8 cellular contexts compared by ENCODE assay signal in the genomic region with DNA sequence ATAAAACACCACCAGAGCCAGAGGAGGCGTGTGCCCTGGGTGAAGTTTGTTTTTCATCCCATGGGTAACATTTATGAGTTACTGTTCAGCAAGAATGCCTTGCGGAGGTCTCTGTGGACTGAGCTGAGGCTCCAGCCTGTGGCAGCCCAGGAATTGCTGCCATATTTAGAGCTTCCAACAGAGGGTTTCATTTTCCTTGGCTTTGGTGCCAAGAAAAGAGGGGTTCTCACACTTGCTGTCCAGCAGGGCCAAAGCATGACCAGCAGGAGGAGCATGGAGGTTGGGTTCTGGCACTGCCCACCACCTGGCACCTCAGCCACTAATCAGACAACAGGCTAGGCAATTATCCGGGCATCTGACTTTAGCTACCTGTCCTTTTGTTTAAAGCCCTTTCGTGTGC. TPM values are rescaled to one million over a fixed set of nuclear protein-coding genes. Genes with fewer than 3 reads are reported as not detected.
DNase-seq lines count a peak whose midpoint lies in the region; ATAC-seq, FAIRE-seq and TF ChIP-seq lines count a peak whose summit lies in the region.
"Had no signal": no experiment of that assay in that cellular context is flagged by ENCODE, and none has a peak within 500 bp of the region (broad histone marks: within the 10 kb centered on the region; RNA-seq: fewer than 3 reads in every experiment).

No MANE protein-coding gene starts in this region.

- no peaks in the 10 kb centered on the region for H3K9me1 ChIP-seq in K562 (ENCODE audit: control insufficient read depth, insufficient read depth, low read length)

- POLR2A ChIA-PET in K562 (lab: Yijun Ruan, JAX): no interaction called here

- peak; percentile 17 to 39 (median 37); a peak in 2 of 6 replicates for TF ChIP-seq CTCF in K562 (IDR thresholded peaks at IDR 0.05 in 2 of 3, conservative IDR thresholded peaks at IDR 0.05 in 1 of 3; ENCODE audit: insufficient read depth in 2 of 3, low read depth in 1 of 3, low read length in 3 of 3)
- peak; percentile 16 for TF ChIP-seq CTCF in kidney (IDR thresholded peaks at IDR 0.05; ENCODE audit: borderline replicate concordance, extremely low read depth, insufficient read depth)
- peak in 2 of 6 experiments; percentile 4 to 28 for TF ChIP-seq CTCF in thyroid gland (IDR thresholded peaks at IDR 0.05)

- TF ChIP-seq EP300 in K562 (IDR thresholded peaks at IDR 0.05; ENCODE audit: low read length): no peak

- DNase-seq in HT1080 (ENCODE audit: low read depth) (peak; percentile 36), K562 (ENCODE audit: extremely low read depth in 1 of 4, low spot score in 3 of 4) (no peak), kidney (no peak), thyroid gland (no peak), T-helper 1 cell (no peak), NCI-H2029 treated with DMSO at 0.1 percent for 48 hours (lab: John Stamatoyannopoulos, UW) (no peak)
- no peak for DNase-seq in activated effector memory CD4-positive, alpha-beta T cell treated with Interleukin-2 at 50 U/mL for 16 hours
- DNase-seq: NCI-H1092 had no signal

- H3K4me3 ChIP-seq in K562 (no peak overlapping the region), kidney (ENCODE audit: low read length in 2 of 2) (peak overlapping the region in 1 of 2 donors; percentile 53), thyroid gland (replicated peaks in 1 of 3) (no peak overlapping the region)

- H3K36me3 ChIP-seq in K562 (ENCODE audit: control insufficient read depth, insufficient read depth, low read length): no peaks in the 10 kb centered on the region
- H3K36me3 ChIP-seq in kidney (ENCODE audit: control insufficient read depth in 1 of 2, insufficient read depth in 2 of 2, low read length in 2 of 2): no peaks in the 10 kb centered on the region
- no peaks in the 10 kb centered on the region for H3K36me3 ChIP-seq in thyroid gland

- no peaks in the 10 kb centered on the region for H3K79me2 ChIP-seq in K562 (ENCODE audit: control insufficient read depth, insufficient read depth, low read length)

- intact Hi-C loops in K562 (cut with micrococcal nuclease): no loop called here
- intact Hi-C loops in kidney (cut with DNase I): no loop called here
- intact Hi-C loops in thyroid gland (cut with DNase I): no loop called here

- BruUV-seq in K562 (replicated peaks; lab: Mats Ljungman, UMichigan): no TSS peak

- no peak for ATAC-seq in K562

- H3K27me3 ChIP-seq in K562 (ENCODE audit: control insufficient read depth in 2 of 2, insufficient read depth in 2 of 2, low read length in 2 of 2) (no peaks in the 10 kb centered on the region), thyroid gland (no peaks in the 10 kb centered on the region)

- no peak overlapping the region for H3K27ac ChIP-seq in K562 (ENCODE audit: extremely low read depth, low read depth, low read length)
- H3K27ac ChIP-seq in kidney (ENCODE audit: low read depth in 2 of 2, low read length in 2 of 2): peak overlapping the region; percentile 75 to 85
- peak overlapping the region in 2 of 3 donors; percentile 68 to 75 for H3K27ac ChIP-seq in thyroid gland

- H2AFZ ChIP-seq in K562 (ENCODE audit: low read depth, low read length): no peak overlapping the region

- H4K20me1 ChIP-seq in K562 (replicated peaks; ENCODE audit: control insufficient read depth, insufficient read depth, low read length): no peaks in the 10 kb centered on the region

- CTCF ChIA-PET in K562 (lab: Yijun Ruan, JAX; ENCODE audit: low intra/inter-chr PET ratio): no interaction called here

- TF ChIP-seq RAD21 in K562 (CRISPR knock-in tag; conservative IDR thresholded peaks at IDR 0.05 in 1 of 2, IDR thresholded peaks at IDR 0.05 in 1 of 2): 0 out of 4 replicates have a peak, but pooled peaks of 1 of the 2 experiments have one; percentile 6

- TF ChIP-seq POLR2A in K562 (conservative IDR thresholded peaks at IDR 0.05) (no peak), thyroid gland (IDR thresholded peaks at IDR 0.05) (no peak)

- no peak overlapping the region for H3K4me2 ChIP-seq in K562 (ENCODE audit: insufficient read depth, low read length)

- H3K4me1 ChIP-seq in K562 (replicated peaks in 1 of 2; ENCODE audit: control insufficient read depth in 2 of 2, insufficient read depth in 2 of 2, low read length in 2 of 2): peaks cover 12 to 17% of the 10 kb centered on the region in 2 experiments
- H3K4me1 ChIP-seq in kidney (ENCODE audit: control insufficient read depth in 1 of 2, insufficient read depth in 1 of 2, low read depth in 1 of 2, low read length in 2 of 2): peaks cover 80 to 81% of the 10 kb centered on the region in 2 donors
- H3K4me1 ChIP-seq in thyroid gland: peaks cover 74 to 83% of the 10 kb centered on the region in 2 donors

- WGBS in K562 (ENCODE audit: insufficient coverage, low coverage, missing lambda C conversion rate): 76% methylated on average over 4 of the region's 4 CpGs
- WGBS in thyroid gland, 2 donors: 83 to 88% methylated on average over 4 of the region's 4 CpGs

- H3K9me3 ChIP-seq in K562 (replicated peaks; ENCODE audit: control insufficient read depth, insufficient read depth, low read depth, low read length) (no peaks in the 10 kb centered on the region), kidney (ENCODE audit: control insufficient read depth in 1 of 2, low read length in 2 of 2) (no peaks in the 10 kb centered on the region), thyroid gland (no peaks in the 10 kb centered on the region)

- FAIRE-seq in K562 (lab: Jason Lieb, UNC) (no peak), kidney (lab: Jason Lieb, UNC) (no peak)

- H3K9ac ChIP-seq in K562 (ENCODE audit: insufficient read depth in 1 of 2, low read depth in 2 of 2, low read length in 2 of 2) (no peak overlapping the region), kidney (ENCODE audit: low read length in 2 of 2) (peak overlapping the region in 1 of 2 donors; percentile 62)

- in situ Hi-C loops in K562 (cut with MboI): no loop called here

TF ChIP-seq in K562, 482 proteins besides CTCF, POLR2A, EP300 and RAD21 (continues in another document):
- TF ChIP-seq CSDE1 (IDR thresholded peaks at IDR 0.05) (no peak), ZNF717 (CRISPR knock-in tag; IDR thresholded peaks at IDR 0.05) (no peak), TARDBP (IDR thresholded peaks at IDR 0.05) (no peak), EWSR1 (IDR thresholded peaks at IDR 0.05; ENCODE audit: borderline replicate concordance, low read depth, partially characterized antibody) (no peak), KDM5B (IDR thresholded peaks at IDR 0.05; ENCODE audit: insufficient replicate concordance, low read depth, low read length) (no peak), BRD9 (IDR thresholded peaks at IDR 0.05; ENCODE audit: low read depth, partially characterized antibody) (no peak), CBX3 (IDR thresholded peaks at IDR 0.05; ENCODE audit: borderline replicate concordance in 1 of 2, low read length in 2 of 2) (no peak), NBN (IDR thresholded peaks at IDR 0.05; ENCODE audit: low read depth) (no peak), TEAD4 (IDR thresholded peaks at IDR 0.05; ENCODE audit: low read length) (no peak), TEAD4 (CRISPR knock-in tag; IDR thresholded peaks at IDR 0.05; ENCODE audit: borderline replicate concordance) (no peak), TBL1XR1 (IDR thresholded peaks at IDR 0.05; ENCODE audit: low read length in 2 of 2) (no peak), ZNF274 (IDR thresholded peaks at IDR 0.05; ENCODE audit: borderline replicate concordance, low read depth, low read length) (no peak), NR0B1 (IDR thresholded peaks at IDR 0.05; ENCODE audit: partially characterized antibody) (no peak)
- TF ChIP-seq, protein P1, sequence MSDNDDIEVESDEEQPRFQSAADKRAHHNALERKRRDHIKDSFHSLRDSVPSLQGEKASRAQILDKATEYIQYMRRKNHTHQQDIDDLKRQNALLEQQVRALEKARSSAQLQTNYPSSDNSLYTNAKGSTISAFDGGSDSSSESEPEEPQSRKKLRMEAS (CRISPR knock-in tag; IDR thresholded peaks at IDR 0.05): no peak

RNA-seq across cellular contexts. Expression of gene EPAS1, which starts 36.7 kb away (rescaled TPM):
- 21.8 and 25.8 TPM in 2 replicates for total RNA-seq in HT1080 (2014; rRNA removed; shearing (Covaris generic))
- 25.3 and 30.2 TPM in 2 replicates for polyA plus RNA-seq in HT1080 (2015; cell fraction: cytosol; rRNA removed)
- 29.1 and 30.2 TPM in 2 replicates for polyA plus RNA-seq in HT1080 (2015; cell fraction: nucleus; rRNA removed)
- total RNA-seq in K562 (2011; cell fraction: chromatin; rRNA removed; ENCODE audit: low replicate concordance): 16.7 and 39.1 TPM in 2 replicates
- total RNA-seq in K562 (2011; cell fraction: nucleolus; rRNA removed): 11.2 and 15.0 TPM in 2 replicates
- total RNA-seq in K562 (2011; cell fraction: nucleoplasm; rRNA removed): 13.9 and 14.0 TPM in 2 replicates
- 1.8 and 4.3 TPM in 2 replicates for total RNA-seq in K562 (2014; rRNA removed)
- total RNA-seq in K562 (2014; rRNA removed; fragmentation: Illumina TruSeq; extraction: Trizol): 2.6 and 4.1 TPM in 2 replicates
- total RNA-seq in K562 (2015; rRNA removed; fragmentation: Illumina TruSeq; extraction: Trizol): 5.3 and 5.6 TPM in 2 replicates
- 9.9 and 11.2 TPM in 2 replicates for total RNA-seq in K562 (2021)
- 4.1 and 14.1 TPM in 2 replicates for polyA plus RNA-seq in K562 (2011; rRNA removed)
- polyA plus RNA-seq in K562 (2011; cell fraction: cytosol; rRNA removed): 3.4 and 4.8 TPM in 2 replicates
- polyA plus RNA-seq in K562 (2011; cell fraction: nucleus; rRNA removed): 15.8 and 17.6 TPM in 2 replicates
- 13.3 and 35.0 TPM in 2 replicates for polyA plus RNA-seq in K562 (2012)
- 4.6 and 6.2 TPM in 2 replicates for polyA plus RNA-seq in K562 (2014; fragmentation: Illumina TruSeq; extraction: Trizol)
- under 1 TPM; 0.25 to 0.56 TPM for polyA plus RNA-seq in K562 (2014; fragmentation: Nextera tagmentation; extraction: Ambion mirVana)
- polyA plus RNA-seq in K562 (2014; rRNA removed): 2.9 and 3.6 TPM in 2 replicates
- 6.0 and 12.7 TPM in 2 replicates for polyA minus RNA-seq in K562 (2011; rRNA and poly(A)+ RNA removed)
- 6.8 and 16.1 TPM in 2 replicates for polyA minus RNA-seq in K562 (2011; cell fraction: cytosol; rRNA and poly(A)+ RNA removed)
- polyA minus RNA-seq in K562 (2011; cell fraction: nucleus; rRNA and poly(A)+ RNA removed): 14.5 and 17.2 TPM in 2 replicates
- 398 TPM for total RNA-seq in kidney
- 142 TPM for polyA plus RNA-seq in kidney (ENCODE audit: insufficient read depth, low read depth, low replicate concordance)
- total RNA-seq in thyroid gland: 100 to 1,000 TPM; 124 to 563 (median 182) TPM
